In genomic region chr2:43227830-43228280, GRCh38 we compare ENCODE assay signal across 7 cellular contexts. TPM values are rescaled to one million over a fixed set of nuclear protein-coding genes. Genes with fewer than 3 reads are reported as not detected.
A peak's percentile ranks its signal among the peaks of the same experiment; 100 is the strongest.
DNase-seq lines count a peak whose midpoint lies in the region; ATAC-seq, FAIRE-seq and TF ChIP-seq lines count a peak whose summit lies in the region.

No MANE protein-coding gene starts in this region.

- H3K27me3 ChIP-seq in RWPE2 (ENCODE audit: insufficient read depth, poor library complexity, severe bottlenecking) (no peaks in the 10 kb centered on the region), esophagus squamous epithelium (no peaks in the 10 kb centered on the region), prostate gland (replicated peaks; ENCODE audit: insufficient read depth) (no peaks in the 10 kb centered on the region)

- H3K4me1 ChIP-seq in RWPE2 (ENCODE audit: insufficient read depth, poor library complexity, severe bottlenecking) = peaks cover 17% of the 10 kb centered on the region
- peaks cover 11 to 41% (median 16%) of the 10 kb centered on the region in 3 donors for H3K4me1 ChIP-seq in esophagus squamous epithelium
- peaks cover 12% of the 10 kb centered on the region for H3K4me1 ChIP-seq in prostate gland (replicated peaks)

- peak overlapping the region; percentile 97 for H3K27ac ChIP-seq in RWPE2 (ENCODE audit: poor library complexity, severe bottlenecking)
- H3K27ac ChIP-seq in esophagus squamous epithelium = peak overlapping the region; percentile 96 to 100 (median 98)
- peak overlapping the region; percentile 98 to 99 for H3K27ac ChIP-seq in prostate gland

- peaks cover 30% of the 10 kb centered on the region for H3K36me3 ChIP-seq in RWPE2 (ENCODE audit: low read depth)
- H3K36me3 ChIP-seq in esophagus squamous epithelium = peaks cover 4 to 58% (median 20%) of the 10 kb centered on the region in 3 donors
- peaks cover 4 to 26% of the 10 kb centered on the region in 2 donors for H3K36me3 ChIP-seq in prostate gland

- intact Hi-C loops in esophagus squamous epithelium (cut with DNase I) = loop anchor here (10.0 kb wide), 1 partner anchor 253 kb away; no protein-coding TSS in a partner anchor
- intact Hi-C loops in prostate gland (cut with DNase I) = loop anchor here (2.0 to 10.0 kb wide), 8 partner anchors 203 to 401 kb away; no protein-coding TSS in a partner anchor

- H3K9me3 ChIP-seq in RWPE2 (ENCODE audit: severe bottlenecking) (no peaks in the 10 kb centered on the region), esophagus squamous epithelium (no peaks in the 10 kb centered on the region), prostate gland (no peaks in the 10 kb centered on the region)

- TF ChIP-seq CTCF in RWPE2 (IDR thresholded peaks at IDR 0.05; ENCODE audit: poor library complexity, severe bottlenecking) = peak; percentile 46
- TF ChIP-seq CTCF in esophagus squamous epithelium (IDR thresholded peaks at IDR 0.05) = peak in 1 of 6 experiments; percentile 17
- TF ChIP-seq CTCF in prostate gland (IDR thresholded peaks at IDR 0.05) = no peak

- peak overlapping the region; percentile 85 for H3K4me3 ChIP-seq in RWPE2 (ENCODE audit: severe bottlenecking)
- peak overlapping the region; percentile 79 to 97 (median 92) for H3K4me3 ChIP-seq in esophagus squamous epithelium
- peak overlapping the region; percentile 86 to 87 for H3K4me3 ChIP-seq in prostate gland

- TF ChIP-seq POLR2A in GM12892 (IDR thresholded peaks at IDR 0.05; ENCODE audit: low read depth, low read length) (no peak), esophagus squamous epithelium (IDR thresholded peaks at IDR 0.05) (no peak), prostate gland (IDR thresholded peaks at IDR 0.05) (no peak)

- 4 to 10% methylated on average over 2 to 5 of the region's 10 CpGs for WGBS in esophagus squamous epithelium, 2 donors
- 3% methylated on average over 6 of the region's 10 CpGs for WGBS in prostate gland

- ATAC-seq in RWPE2 (ENCODE audit: low read depth) (no peak; the same call in 2 of the 3 replicates), GM21737 (IDR thresholded peaks at IDR 0.05; ENCODE audit: unreplicated experiment) (no peak)

- DNase-seq in GM12892 (ENCODE audit: insufficient read length) (no peak), RWPE2 (ENCODE audit: low spot score) (no peak), esophagus squamous epithelium (lab: John Stamatoyannopoulos, UW) (no peak), prostate gland (ENCODE audit: low spot score) (no peak), DMS53 treated with DMSO at 0.1 percent for 48 hours (lab: John Stamatoyannopoulos, UW; ENCODE audit: unreplicated experiment) (no peak), NCI-H1417 (lab: John Stamatoyannopoulos, UW) (no peak)

- peak; percentile 24 for FAIRE-seq in GM12892 (lab: Jason Lieb, UNC)

RNA-seq across cellular contexts. Expression of gene ZFP36L2, which starts 1.4 kb away (rescaled TPM):
- 17.0 TPM for polyA plus RNA-seq in GM12892 (2012; ENCODE audit: missing spikeins)
- total RNA-seq in esophagus squamous epithelium = 10 to 100 TPM; 26.6 to 87.7 (median 41.8) TPM
- 100 to 1,000 TPM; 117 to 256 TPM for total RNA-seq in prostate gland
